In genomic region chr17:58345500-58345899, GRCh38 we compare ENCODE assay signal across 19 cellular contexts. TPM values are rescaled to one million over a fixed set of nuclear protein-coding genes. Genes with fewer than 3 reads are reported as not detected.
A peak's percentile ranks its signal among the peaks of the same experiment; 100 is the strongest.
DNase-seq lines count a peak whose midpoint lies in the region; ATAC-seq and TF ChIP-seq lines count a peak whose summit lies in the region.
"Had no signal": no experiment of that assay in that cellular context is flagged by ENCODE, and none has a peak within 500 bp of the region (broad histone marks: within the 10 kb centered on the region; RNA-seq: fewer than 3 reads in every experiment).

No MANE protein-coding gene starts in this region.

- TF ChIP-seq CTCF in KMS-11 (conservative IDR thresholded peaks at IDR 0.05; ENCODE audit: low read depth, low read length) (no peak), spleen (IDR thresholded peaks at IDR 0.05 in 8 of 11, conservative IDR thresholded peaks at IDR 0.05 in 3 of 11) (no peak)

- peak overlapping the region; percentile 95 for H3K4me2 ChIP-seq in KMS-11
- H3K4me2 ChIP-seq: A549, smooth muscle cell had no signal

- peak overlapping the region; percentile 91 for H3K4me3 Mint-ChIP-seq in activated CD4-positive, alpha-beta T cell treated with anti-CD3 and anti-CD28 coated beads, Interleukin-2, amount 10 ng/mL, durations not matched to agents 24 days and 14 days

- H3K36me3 ChIP-seq in KMS-11 (ENCODE audit: insufficient read depth) (peaks cover 4% of the 10 kb centered on the region; the same call in 1 of the 2 replicates), spleen (peaks cover 8 to 75% (median 59%) of the 10 kb centered on the region in 6 donors)

- H3K9me3 Mint-ChIP-seq in activated CD4-positive, alpha-beta T cell treated with anti-CD3 and anti-CD28 coated beads, Interleukin-2, amount 10 ng/mL, durations not matched to agents 24 days and 14 days, result no peaks in the 10 kb centered on the region
- no peaks in the 10 kb centered on the region for H3K9me3 Mint-ChIP-seq in activated naive CD4-positive, alpha-beta T cell treated with anti-CD3 and anti-CD28 coated beads, Interleukin-2, amount 50 U/mL, for 72 hours

- H3K4me1 ChIP-seq in KMS-11 (ENCODE audit: low read depth, poor library complexity, severe bottlenecking), result peaks cover 91% of the 10 kb centered on the region
- H3K4me1 ChIP-seq in spleen, result peaks cover 42 to 100% (median 76%) of the 10 kb centered on the region in 6 donors
- H3K4me1 ChIP-seq: A549, Caco-2 had no signal

- H3K36me3 Mint-ChIP-seq in activated CD4-positive, alpha-beta T cell treated with anti-CD3 and anti-CD28 coated beads, Interleukin-2, amount 10 ng/mL, durations not matched to agents 24 days and 14 days (ENCODE audit: low read depth), result peaks cover 90% of the 10 kb centered on the region
- peaks cover 82 to 87% of the 10 kb centered on the region in 2 donors for H3K36me3 Mint-ChIP-seq in activated naive CD4-positive, alpha-beta T cell treated with anti-CD3 and anti-CD28 coated beads, Interleukin-2, amount 50 U/mL, for 72 hours

- no peaks in the 10 kb centered on the region for H3K27me3 Mint-ChIP-seq in activated CD4-positive, alpha-beta T cell treated with anti-CD3 and anti-CD28 coated beads, Interleukin-2, amount 10 ng/mL, durations not matched to agents 24 days and 14 days

- H3K9ac ChIP-seq in KMS-11, result peak overlapping the region; percentile 57; the same call in 1 of the 2 replicates
- H3K9ac ChIP-seq: parathyroid adenoma had no signal

- intact Hi-C loops in activated CD4-positive, alpha-beta T cell treated with anti-CD3 and anti-CD28 coated beads, Interleukin-2, amount 10 ng/mL, durations not matched to agents 24 days and 14 days (cut with micrococcal nuclease), result loop anchor here (2.0 kb wide), 2 partner anchors 67 to 339 kb away; partner anchors contain the start of gene SRSF1
- intact Hi-C loops in spleen (cut with DNase I; ENCODE audit: low total_unique reads), result no loop called here

- H3K4me3 ChIP-seq in KMS-11 (IDR thresholded peaks at IDR 0.05; ENCODE audit: insufficient read depth, low read depth, low read length) (no peak overlapping the region), spleen (peak overlapping the region in 1 of 8 donors; percentile 68)
- H3K4me3 ChIP-seq: A549, mucosa of descending colon, smooth muscle cell had no signal

- peak overlapping the region; percentile 100 for H3K27ac Mint-ChIP-seq in activated CD4-positive, alpha-beta T cell treated with anti-CD3 and anti-CD28 coated beads, Interleukin-2, amount 10 ng/mL, durations not matched to agents 24 days and 14 days
- H3K27ac Mint-ChIP-seq in activated naive CD4-positive, alpha-beta T cell treated with anti-CD3 and anti-CD28 coated beads, Interleukin-2, amount 50 U/mL, for 72 hours, result peak overlapping the region; percentile 95 to 100

- DNase-seq in activated CD4-positive, alpha-beta T cell treated with anti-CD3 and anti-CD28 coated beads, Interleukin-2, amount 10 ng/mL, durations not matched to agents 24 days and 14 days, result no peak
- no peak for DNase-seq in activated CD4-positive, alpha-beta T cell treated with anti-CD3 and anti-CD28 coated beads, Interleukin-2, amount 50 U/mL, for 48 hours
- no peak for DNase-seq in activated naive CD4-positive, alpha-beta T cell treated with anti-CD3 and anti-CD28 coated beads, Interleukin-2, amount 50 U/mL, for 72 hours (ENCODE audit: low spot score in 2 of 2)
- DNase-seq in spleen, result no peak
- DNase-seq in SHP77 (lab: John Stamatoyannopoulos, UW), result no peak
- no peak for DNase-seq in NCI-H2029 (lab: John Stamatoyannopoulos, UW)
- DNase-seq: brain microvascular endothelial cell, Caco-2, kidney glomerular epithelial cell, mucosa of descending colon, NCI-H69, SW 1271 had no signal

- H2AFZ ChIP-seq in KMS-11 (ENCODE audit: low read depth), result no peak overlapping the region
- H2AFZ ChIP-seq: parathyroid adenoma had no signal

- no peaks in the 10 kb centered on the region for H3K9me3 ChIP-seq in spleen
- H3K9me3 ChIP-seq: A549, Caco-2, mucosa of descending colon, Peyer's patch had no signal

- H3K27ac ChIP-seq in KMS-11, result peak overlapping the region; percentile 96
- H3K27ac ChIP-seq in spleen, result peak overlapping the region; percentile 50 to 100 (median 99)
- H3K27ac ChIP-seq: A549, brain microvascular endothelial cell, parathyroid adenoma had no signal

- TF ChIP-seq POLR2A in spleen (IDR thresholded peaks at IDR 0.05), result no peak

- 63 to 93% (median 84%) methylated on average over 4 of the region's 4 CpGs for WGBS in spleen, 5 donors

- peaks cover 81% of the 10 kb centered on the region for H3K79me2 ChIP-seq in KMS-11 (ENCODE audit: insufficient read depth, low read depth)
- H3K79me2 ChIP-seq: parathyroid adenoma had no signal

- no peak for ATAC-seq in activated naive CD4-positive, alpha-beta T cell treated with anti-CD3 and anti-CD28 coated beads, Interleukin-2, amount 50 U/mL, for 72 hours
- ATAC-seq in HG03139 (IDR thresholded peaks at IDR 0.05; ENCODE audit: unreplicated experiment), result no peak
- ATAC-seq: A549 had no signal

- H4K20me1 ChIP-seq in KMS-11 (ENCODE audit: insufficient read depth), result no peaks in the 10 kb centered on the region

- H3K27me3 ChIP-seq in KMS-11 (ENCODE audit: insufficient read depth, low read depth) (no peaks in the 10 kb centered on the region), spleen (replicated peaks in 1 of 7) (no peaks in the 10 kb centered on the region)
- H3K27me3 ChIP-seq: brain microvascular endothelial cell, Peyer's patch had no signal

- peaks cover 71% of the 10 kb centered on the region for H3K4me1 Mint-ChIP-seq in activated CD4-positive, alpha-beta T cell treated with anti-CD3 and anti-CD28 coated beads, Interleukin-2, amount 10 ng/mL, durations not matched to agents 24 days and 14 days

RNA-seq across cellular contexts. Expression of gene SUPT4H1, which starts 6.5 kb away (rescaled TPM):
- 139 and 143 TPM in 2 replicates for total RNA-seq in activated CD4-positive, alpha-beta T cell treated with anti-CD3 and anti-CD28 coated beads, Interleukin-2, amount 10 ng/mL, durations not matched to agents 24 days and 14 days
- 100 to 1,000 TPM; 105 to 141 TPM for total RNA-seq in activated naive CD4-positive, alpha-beta T cell treated with anti-CD3 and anti-CD28 coated beads, Interleukin-2, amount 50 U/mL, for 72 hours
- total RNA-seq in spleen, result 10 to 100 TPM; 37.8 to 80.5 (median 64.0) TPM
- 100 to 1,000 TPM in 2 of 3 donors, 10 to 100 TPM in 1; 77.0 to 106 (median 104) TPM for polyA plus RNA-seq in spleen

RNA-seq across cellular contexts. Expression of gene TSPOAP1, which starts 16.9 kb away (rescaled TPM):
- total RNA-seq in activated CD4-positive, alpha-beta T cell treated with anti-CD3 and anti-CD28 coated beads, Interleukin-2, amount 10 ng/mL, durations not matched to agents 24 days and 14 days, result 22.6 and 23.6 TPM in 2 replicates
- total RNA-seq in activated naive CD4-positive, alpha-beta T cell treated with anti-CD3 and anti-CD28 coated beads, Interleukin-2, amount 50 U/mL, for 72 hours, result 100 to 1,000 TPM in 1 of 2 donors, 10 to 100 TPM in 1; 19.2 to 123 TPM
- total RNA-seq in spleen, result 10 to 100 TPM; 14.1 to 31.8 (median 18.5) TPM
- 10 to 100 TPM; 11.5 to 26.5 (median 24.3) TPM for polyA plus RNA-seq in spleen
- total RNA-seq: MCF 10A had no signal
- polyA plus RNA-seq: A549 had no signal
